1 cellular context compared by ENCODE assay signal in genomic region chr19:38657633-38658222, GRCh38.
TF ChIP-seq lines count a peak whose summit lies in the region.

No MANE protein-coding gene starts in this region.

TF ChIP-seq in WTC11, 78 proteins besides CTCF, POLR2A, EP300 and RAD21 (continued from another document):
- no peak for TF ChIP-seq ZNF532 (CRISPR knock-in tag; IDR thresholded peaks at IDR 0.05; ENCODE audit: borderline replicate concordance)
- no peak for TF ChIP-seq TEAD4 (CRISPR knock-in tag; IDR thresholded peaks at IDR 0.05)
